Comparison of ENCODE assay signal across 8 cellular contexts in genomic region chr3:185983495-185984141, GRCh38. TPM values are rescaled to one million over a fixed set of nuclear protein-coding genes. Genes with fewer than 3 reads are reported as not detected.
DNase-seq lines count a peak whose midpoint lies in the region; ATAC-seq and TF ChIP-seq lines count a peak whose summit lies in the region.

No MANE protein-coding gene starts in this region.

- H3K9me3 ChIP-seq in right atrium auricular region, result no peaks in the 10 kb centered on the region

- peak; percentile 83 to 92 for TF ChIP-seq CTCF in right atrium auricular region (IDR thresholded peaks at IDR 0.05)

- peaks cover 4 to 6% (median 4%) of the 10 kb centered on the region in 3 donors for H3K4me1 Mint-ChIP-seq in T-cell

- POLR2A ChIA-PET in T-cell (lab: Charles Lee), result interaction anchor here (0.6 to 1.0 kb wide), 2 partner anchors 561 to 633 kb away, joined by 3 to 6 read pairs; partner anchors contain the start of gene CRYGS (in 1 of the 2)

- no peak overlapping the region for H3K27ac Mint-ChIP-seq in T-cell

- no peaks in the 10 kb centered on the region for H3K27me3 ChIP-seq in right atrium auricular region

- DNase-seq in NK-92 treated with Interleukin-12 subunit alpha and Interleukin-12 subunit beta, amount 100 ng/mL, for 24 hours (lab: John Stamatoyannopoulos, UW), result peak; percentile 32
- DNase-seq in NK-92 (lab: John Stamatoyannopoulos, UW; ENCODE audit: unreplicated experiment) (no peak), NCI-H1092 treated with DMSO at 0.1 percent for 48 hours (lab: John Stamatoyannopoulos, UW) (peak; percentile 59), T-cell (peak in 30 of 34 experiments; percentile 3 to 53 (median 34)), amniotic epithelial cell (ENCODE audit: low read depth) (peak; percentile 47), right atrium auricular region (ENCODE audit: low spot score) (peak; percentile 79), retina (peak; percentile 86)

- H3K9me3 Mint-ChIP-seq in T-cell, result no peaks in the 10 kb centered on the region

- peak; percentile 53 to 74 (median 72) for ATAC-seq in T-cell (replicated peaks in 1 of 4)
- no peak for ATAC-seq in GM18520 (IDR thresholded peaks at IDR 0.05; ENCODE audit: unreplicated experiment)

- H3K4me3 Mint-ChIP-seq in T-cell, result no peak overlapping the region

- H3K36me3 ChIP-seq in right atrium auricular region, result no peaks in the 10 kb centered on the region

- peaks cover 0 to 9% of the 10 kb centered on the region in 2 donors for H3K4me1 ChIP-seq in right atrium auricular region

- H3K27ac ChIP-seq in right atrium auricular region, result no peak overlapping the region

- H3K4me3 ChIP-seq in right atrium auricular region, result no peak overlapping the region

- H3K36me3 Mint-ChIP-seq in T-cell, result no peaks in the 10 kb centered on the region

- CTCF ChIA-PET in T-cell (lab: Charles Lee), result interaction anchor here (0.6 to 6.0 kb wide), 26 partner anchors 9 to 835 kb away, joined by 3 to 56 read pairs (median 5); partner anchors contain the start of gene TRA2B (in 1 of the 2)

- peaks cover 8 to 14% of the 10 kb centered on the region in 2 donors for H3K27me3 Mint-ChIP-seq in T-cell

RNA-seq across cellular contexts. Expression of gene TRA2B, which starts 45.8 kb away (rescaled TPM):
- total RNA-seq in T-cell (100 to 1,000 TPM; 166 to 583 (median 175) TPM), right atrium auricular region (100 to 1,000 TPM; 144 to 163 TPM)
